15 cellular contexts compared by ENCODE assay signal in the genomic region with DNA sequence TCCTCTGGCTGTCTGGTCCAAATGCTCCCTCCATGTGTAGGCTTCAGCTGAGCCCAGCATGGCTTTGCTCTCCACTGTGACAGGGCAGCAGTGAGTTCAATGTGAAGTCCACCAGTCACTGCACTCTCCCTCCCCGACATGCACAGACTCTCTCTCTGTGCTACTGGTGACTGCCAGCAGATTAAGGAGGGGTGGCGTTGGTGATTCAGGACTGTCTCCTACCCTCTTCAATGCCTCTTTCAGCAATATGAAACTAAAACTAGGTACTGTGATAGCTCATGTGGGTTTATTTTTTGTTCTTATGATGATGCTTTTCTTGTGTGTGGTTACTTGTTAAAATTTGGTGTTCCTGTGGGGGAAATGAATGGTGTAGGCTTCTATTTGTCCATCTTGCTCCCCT.
A peak's percentile ranks its signal among the peaks of the same experiment; 100 is the strongest.
DNase-seq lines count a peak whose midpoint lies in the region; ATAC-seq lines count a peak whose summit lies in the region.
"Had no signal": no experiment of that assay in that cellular context is flagged by ENCODE, and none has a peak within 500 bp of the region (broad histone marks: within the 10 kb centered on the region; RNA-seq: fewer than 3 reads in every experiment).

No MANE protein-coding gene starts in this region.

- H3K27ac Mint-ChIP-seq in activated T-helper 17 cell treated with anti-CD3 and anti-CD28 coated beads, Interleukin-2, amount 50 U/mL, for 72 hours = no peak overlapping the region
- H3K27ac Mint-ChIP-seq in stimulated activated naive CD8-positive, alpha-beta T cell treated with anti-CD3 and anti-CD28 coated beads, Interleukin-15, amount 100 ng/mL, for 72 hours = no peak overlapping the region
- H3K27ac Mint-ChIP-seq: neural progenitor cell had no signal

- H3K36me3 Mint-ChIP-seq in activated T-helper 17 cell treated with anti-CD3 and anti-CD28 coated beads, Interleukin-2, amount 50 U/mL, for 72 hours (ENCODE audit: low read depth) = no peaks in the 10 kb centered on the region
- H3K36me3 Mint-ChIP-seq: neural progenitor cell had no signal

- peaks cover 3% of the 10 kb centered on the region for H3K27me3 Mint-ChIP-seq in activated T-helper 17 cell treated with anti-CD3 and anti-CD28 coated beads, Interleukin-2, amount 50 U/mL, for 72 hours
- H3K27me3 Mint-ChIP-seq in stimulated activated naive CD8-positive, alpha-beta T cell treated with anti-CD3 and anti-CD28 coated beads, Interleukin-15, amount 100 ng/mL, for 72 hours = no peaks in the 10 kb centered on the region

- H3K4me3 Mint-ChIP-seq in activated T-helper 17 cell treated with anti-CD3 and anti-CD28 coated beads, Interleukin-2, amount 50 U/mL, for 72 hours = no peak overlapping the region
- no peak overlapping the region for H3K4me3 Mint-ChIP-seq in stimulated activated naive CD8-positive, alpha-beta T cell treated with anti-CD3 and anti-CD28 coated beads, Interleukin-15, amount 100 ng/mL, for 72 hours
- H3K4me3 Mint-ChIP-seq: neural progenitor cell had no signal

- H3K9me3 Mint-ChIP-seq in activated T-helper 17 cell treated with anti-CD3 and anti-CD28 coated beads, Interleukin-2, amount 50 U/mL, for 72 hours = no peaks in the 10 kb centered on the region
- H3K9me3 Mint-ChIP-seq in stimulated activated naive CD8-positive, alpha-beta T cell treated with anti-CD3 and anti-CD28 coated beads, Interleukin-15, amount 100 ng/mL, for 72 hours = no peaks in the 10 kb centered on the region

- DNase-seq in activated T-cell treated with anti-CD3 and anti-CD28 coated beads for 24 hours (ENCODE audit: low read depth) (peak; percentile 11), NCI-H1694 treated with DMSO at 0.1 percent for 48 hours (lab: John Stamatoyannopoulos, UW) (no peak)
- no peak for DNase-seq in activated T-cell treated with anti-CD3 and anti-CD28 coated beads, Interleukin-2, amount 50 U/mL, for 1 hour
- DNase-seq in stimulated activated naive CD8-positive, alpha-beta T cell treated with anti-CD3 and anti-CD28 coated beads, Interleukin-15, amount 100 ng/mL, for 72 hours = peak; percentile 5 to 31
- DNase-seq: activated gamma-delta T cell treated with Interleukin-2 at 50 U/mL for 16 hours; effector memory CD4-positive, alpha-beta T cell; GF-D8; NCI-H2227 treated with DMSO at 0.1 percent for 48 hours; sigmoid colon; SK-N-SH had no signal

- H3K4me1 Mint-ChIP-seq in activated T-helper 17 cell treated with anti-CD3 and anti-CD28 coated beads, Interleukin-2, amount 50 U/mL, for 72 hours = no peaks in the 10 kb centered on the region
- H3K4me1 Mint-ChIP-seq in stimulated activated naive CD8-positive, alpha-beta T cell treated with anti-CD3 and anti-CD28 coated beads, Interleukin-15, amount 100 ng/mL, for 72 hours = no peaks in the 10 kb centered on the region
- H3K4me1 Mint-ChIP-seq: neural progenitor cell had no signal

- ATAC-seq in HG02759 (IDR thresholded peaks at IDR 0.05; ENCODE audit: unreplicated experiment) (peak; percentile 80), HG03139 (IDR thresholded peaks at IDR 0.05; ENCODE audit: unreplicated experiment) (no peak), HG03457 (IDR thresholded peaks at IDR 0.05; ENCODE audit: unreplicated experiment) (no peak)
- ATAC-seq in activated T-helper 17 cell treated with anti-CD3 and anti-CD28 coated beads, Interleukin-2, amount 50 U/mL, for 72 hours (replicated peaks) = peak; percentile 90
- ATAC-seq in stimulated activated naive CD8-positive, alpha-beta T cell treated with anti-CD3 and anti-CD28 coated beads, Interleukin-15, amount 100 ng/mL, for 72 hours = peak; percentile 99

Comparison
In these comparisons a context has a peak if more than half of its experiments do, and no peak if none do; other contexts are left out.
1. DNase-seq: peak in activated T-cell treated with anti-CD3 and anti-CD28 coated beads for 24 hours (single experiment) and stimulated activated naive CD8-positive, alpha-beta T cell treated with anti-CD3 and anti-CD28 coated beads, Interleukin-15, amount 100 ng/mL, for 72 hours (2 of 2); none in activated T-cell treated with anti-CD3 and anti-CD28 coated beads, Interleukin-2, amount 50 U/mL, for 1 hour (single experiment) and NCI-H1694 treated with DMSO at 0.1 percent for 48 hours (single experiment).
2. ATAC-seq: peak in HG02759 (single experiment), activated T-helper 17 cell treated with anti-CD3 and anti-CD28 coated beads, Interleukin-2, amount 50 U/mL, for 72 hours (single experiment) and stimulated activated naive CD8-positive, alpha-beta T cell treated with anti-CD3 and anti-CD28 coated beads, Interleukin-15, amount 100 ng/mL, for 72 hours (single experiment); none in HG03139 (single experiment) and HG03457 (single experiment).